In the genomic region with DNA sequence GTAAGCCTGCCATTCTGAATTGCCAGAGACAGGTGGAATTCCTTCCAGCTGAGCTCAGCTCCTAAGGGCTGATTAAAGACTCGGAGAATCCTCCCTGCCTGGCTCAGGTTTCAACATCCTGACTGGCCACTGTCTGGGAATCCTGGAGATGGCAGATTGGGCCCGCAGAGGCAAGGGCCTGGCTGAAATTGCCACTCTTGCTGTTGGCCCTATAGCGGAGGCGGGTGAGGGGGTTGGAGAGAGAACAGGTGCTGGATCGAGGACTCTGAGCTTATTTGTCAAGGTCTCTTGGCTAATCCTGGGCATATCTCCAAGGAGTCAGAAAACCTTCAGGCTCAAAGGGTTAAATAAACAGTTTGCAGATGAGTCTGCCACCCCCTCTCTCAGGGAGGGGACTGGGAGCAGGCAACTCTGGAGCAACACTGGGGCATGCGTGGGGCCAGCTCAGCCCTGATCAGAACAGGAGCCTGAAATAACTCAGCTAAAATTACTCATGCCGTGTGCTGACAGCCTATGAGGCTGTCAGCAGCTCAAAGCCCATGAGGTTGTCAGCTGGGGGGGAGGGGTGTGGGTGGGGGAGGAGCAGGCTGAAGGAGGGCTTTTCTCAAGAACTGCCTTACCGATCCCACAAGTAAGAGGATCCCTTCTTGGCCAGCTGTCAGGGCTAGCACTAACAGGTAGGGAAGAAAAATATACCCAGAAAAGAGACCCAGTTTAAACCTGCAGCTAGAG, we compare ENCODE assay signal across 1 cellular context.
TF ChIP-seq lines count a peak whose summit lies in the region.

No MANE protein-coding gene starts in this region.

TF ChIP-seq in HCT116, 20 proteins besides CTCF, POLR2A, EP300 and RAD21 (continued from another document):
- TF ChIP-seq, protein P1, sequence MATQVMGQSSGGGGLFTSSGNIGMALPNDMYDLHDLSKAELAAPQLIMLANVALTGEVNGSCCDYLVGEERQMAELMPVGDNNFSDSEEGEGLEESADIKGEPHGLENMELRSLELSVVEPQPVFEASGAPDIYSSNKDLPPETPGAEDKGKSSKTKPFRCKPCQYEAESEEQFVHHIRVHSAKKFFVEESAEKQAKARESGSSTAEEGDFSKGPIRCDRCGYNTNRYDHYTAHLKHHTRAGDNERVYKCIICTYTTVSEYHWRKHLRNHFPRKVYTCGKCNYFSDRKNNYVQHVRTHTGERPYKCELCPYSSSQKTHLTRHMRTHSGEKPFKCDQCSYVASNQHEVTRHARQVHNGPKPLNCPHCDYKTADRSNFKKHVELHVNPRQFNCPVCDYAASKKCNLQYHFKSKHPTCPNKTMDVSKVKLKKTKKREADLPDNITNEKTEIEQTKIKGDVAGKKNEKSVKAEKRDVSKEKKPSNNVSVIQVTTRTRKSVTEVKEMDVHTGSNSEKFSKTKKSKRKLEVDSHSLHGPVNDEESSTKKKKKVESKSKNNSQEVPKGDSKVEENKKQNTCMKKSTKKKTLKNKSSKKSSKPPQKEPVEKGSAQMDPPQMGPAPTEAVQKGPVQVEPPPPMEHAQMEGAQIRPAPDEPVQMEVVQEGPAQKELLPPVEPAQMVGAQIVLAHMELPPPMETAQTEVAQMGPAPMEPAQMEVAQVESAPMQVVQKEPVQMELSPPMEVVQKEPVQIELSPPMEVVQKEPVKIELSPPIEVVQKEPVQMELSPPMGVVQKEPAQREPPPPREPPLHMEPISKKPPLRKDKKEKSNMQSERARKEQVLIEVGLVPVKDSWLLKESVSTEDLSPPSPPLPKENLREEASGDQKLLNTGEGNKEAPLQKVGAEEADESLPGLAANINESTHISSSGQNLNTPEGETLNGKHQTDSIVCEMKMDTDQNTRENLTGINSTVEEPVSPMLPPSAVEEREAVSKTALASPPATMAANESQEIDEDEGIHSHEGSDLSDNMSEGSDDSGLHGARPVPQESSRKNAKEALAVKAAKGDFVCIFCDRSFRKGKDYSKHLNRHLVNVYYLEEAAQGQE (IDR thresholded peaks at IDR 0.05; ENCODE audit: low read depth): no peak
- TF ChIP-seq YY1 (IDR thresholded peaks at IDR 0.05; ENCODE audit: extremely low read depth, insufficient replicate concordance, low read depth, low read length) (peak; percentile 10), EZH2 (IDR thresholded peaks at IDR 0.05) (no peak), POLR2AphosphoS5 (IDR thresholded peaks at IDR 0.05; ENCODE audit: low read depth, low read length) (no peak), FOSL1 (IDR thresholded peaks at IDR 0.05; ENCODE audit: low read depth) (0 out of 2 replicates have a peak, but pooled peaks have one; percentile 22), EZH2phosphoT487 (IDR thresholded peaks at IDR 0.05; ENCODE audit: borderline replicate concordance) (no peak), EGR1 (IDR thresholded peaks at IDR 0.05; ENCODE audit: low read depth) (peak; percentile 74), CEBPB (IDR thresholded peaks at IDR 0.05; ENCODE audit: low read depth) (no peak; the same call in 1 of the 2 replicates), JUND (IDR thresholded peaks at IDR 0.05) (peak; percentile 40)
- TF ChIP-seq, protein P2, sequence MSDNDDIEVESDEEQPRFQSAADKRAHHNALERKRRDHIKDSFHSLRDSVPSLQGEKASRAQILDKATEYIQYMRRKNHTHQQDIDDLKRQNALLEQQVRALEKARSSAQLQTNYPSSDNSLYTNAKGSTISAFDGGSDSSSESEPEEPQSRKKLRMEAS (IDR thresholded peaks at IDR 0.05): peak; percentile 75
